9 cellular contexts compared by ENCODE assay signal in genomic region chr16:30567160-30567990, GRCh38. TPM values are rescaled to one million over a fixed set of nuclear protein-coding genes. Genes with fewer than 3 reads are reported as not detected.
DNase-seq lines count a peak whose midpoint lies in the region; ATAC-seq and TF ChIP-seq lines count a peak whose summit lies in the region.
"Had no signal": no experiment of that assay in that cellular context is flagged by ENCODE, and none has a peak within 500 bp of the region (broad histone marks: within the 10 kb centered on the region; RNA-seq: fewer than 3 reads in every experiment).

No MANE protein-coding gene starts in this region.

- H3K4me2 ChIP-seq in GM23338: no peak overlapping the region

- H3K36me3 ChIP-seq in CD4-positive, CD25-positive, alpha-beta regulatory T cell (ENCODE audit: control insufficient read depth, insufficient read depth, low read length): no peaks in the 10 kb centered on the region
- H3K36me3 ChIP-seq in SK-N-MC (ENCODE audit: insufficient read depth, low read length) (no peaks in the 10 kb centered on the region), GM23338 (ENCODE audit: insufficient read depth) (no peaks in the 10 kb centered on the region)

- H3K27me3 Mint-ChIP-seq in CD4-positive, CD25-positive, alpha-beta regulatory T cell: no peaks in the 10 kb centered on the region
- H3K27me3 Mint-ChIP-seq in activated naive CD8-positive, alpha-beta T cell treated with anti-CD3 and anti-CD28 coated beads, Interleukin-2, amount 10 ng/mL, durations not matched to agents 7 days and 5 days: no peaks in the 10 kb centered on the region
- peaks cover 10% of the 10 kb centered on the region for H3K27me3 Mint-ChIP-seq in GM23338 (ENCODE audit: insufficient read depth, low read depth, poor library complexity)

- H3K36me3 Mint-ChIP-seq in CD4-positive, CD25-positive, alpha-beta regulatory T cell: no peaks in the 10 kb centered on the region
- H3K36me3 Mint-ChIP-seq in activated naive CD8-positive, alpha-beta T cell treated with anti-CD3 and anti-CD28 coated beads, Interleukin-2, amount 10 ng/mL, durations not matched to agents 7 days and 5 days: peaks cover 3% of the 10 kb centered on the region
- H3K36me3 Mint-ChIP-seq in GM23338 (ENCODE audit: low read depth): no peaks in the 10 kb centered on the region

- H3K9ac ChIP-seq in SK-N-MC (ENCODE audit: insufficient read length): no peak overlapping the region

- peak overlapping the region; percentile 66 for H3K4me3 ChIP-seq in CD4-positive, CD25-positive, alpha-beta regulatory T cell (ENCODE audit: low read depth, low read length)
- H3K4me3 ChIP-seq in SK-N-MC (0 out of 2 replicates have a peak overlapping the region, but pooled peaks have one; percentile 17), GM23338 (no peak overlapping the region)

- DNase-seq in CD4-positive, CD25-positive, alpha-beta regulatory T cell: peak; percentile 51 to 64 (median 56)
- DNase-seq in SK-N-MC (ENCODE audit: low read depth, low spot score): no peak
- no peak for DNase-seq in activated naive CD8-positive, alpha-beta T cell treated with anti-CD3 and anti-CD28 coated beads, Interleukin-2, amount 10 ng/mL, durations not matched to agents 7 days and 5 days
- DNase-seq in putamen (ENCODE audit: low spot score): peak; percentile 69
- DNase-seq in GM23338 (ENCODE audit: low spot score): no peak
- DNase-seq: NCI-H187 treated with DMSO at 0.1 percent for 48 hours had no signal

- POLR2A ChIA-PET in activated naive CD8-positive, alpha-beta T cell treated with anti-CD3 and anti-CD28 coated beads, Interleukin-2, amount 10 ng/mL, durations not matched to agents 7 days and 5 days (lab: Charles Lee): interaction anchor here (0.6 to 2.7 kb wide), 6 partner anchors 10 to 40 kb away, joined by 3 to 39 read pairs (median 7); partner anchors contain the start of genes ZNF747, ZNF764 and ZNF785

- peak overlapping the region; percentile 98 to 99 (median 98) for H3K27ac Mint-ChIP-seq in CD4-positive, CD25-positive, alpha-beta regulatory T cell
- peak overlapping the region; percentile 94 for H3K27ac Mint-ChIP-seq in activated naive CD8-positive, alpha-beta T cell treated with anti-CD3 and anti-CD28 coated beads, Interleukin-2, amount 10 ng/mL, durations not matched to agents 7 days and 5 days
- no peak overlapping the region for H3K27ac Mint-ChIP-seq in GM23338

- no peaks in the 10 kb centered on the region for H3K9me2 ChIP-seq in GM23338 (ENCODE audit: insufficient read depth)

- peaks cover 13 to 50% (median 27%) of the 10 kb centered on the region in 4 donors for H3K4me1 Mint-ChIP-seq in CD4-positive, CD25-positive, alpha-beta regulatory T cell
- peaks cover 26% of the 10 kb centered on the region for H3K4me1 Mint-ChIP-seq in activated naive CD8-positive, alpha-beta T cell treated with anti-CD3 and anti-CD28 coated beads, Interleukin-2, amount 10 ng/mL, durations not matched to agents 7 days and 5 days
- peaks cover 14% of the 10 kb centered on the region for H3K4me1 Mint-ChIP-seq in GM23338

- H3K9me3 ChIP-seq in CD4-positive, CD25-positive, alpha-beta regulatory T cell (ENCODE audit: control insufficient read depth in 2 of 2, low read length in 2 of 2): no peaks in the 10 kb centered on the region
- H3K9me3 ChIP-seq in SK-N-MC (ENCODE audit: low read depth, low read length): no peaks in the 10 kb centered on the region

- H4K20me1 ChIP-seq in GM23338 (replicated peaks; ENCODE audit: insufficient read depth): no peaks in the 10 kb centered on the region

- TF ChIP-seq CTCF in GM23338 (conservative IDR thresholded peaks at IDR 0.05; ENCODE audit: low read depth in 2 of 2): no peak

- H3K4me3 Mint-ChIP-seq in CD4-positive, CD25-positive, alpha-beta regulatory T cell: peak overlapping the region; percentile 25 to 92 (median 90)
- no peak overlapping the region for H3K4me3 Mint-ChIP-seq in activated naive CD8-positive, alpha-beta T cell treated with anti-CD3 and anti-CD28 coated beads, Interleukin-2, amount 10 ng/mL, durations not matched to agents 7 days and 5 days
- H3K4me3 Mint-ChIP-seq in GM23338: no peak overlapping the region

- H3K27me3 ChIP-seq in CD4-positive, CD25-positive, alpha-beta regulatory T cell (ENCODE audit: control insufficient read depth, insufficient read depth, low read length): no peaks in the 10 kb centered on the region
- H3K27me3 ChIP-seq in GM23338 (ENCODE audit: insufficient read depth): no peaks in the 10 kb centered on the region

- H3K27ac ChIP-seq in CD4-positive, CD25-positive, alpha-beta regulatory T cell (ENCODE audit: insufficient read depth, low read length, poor library complexity, severe bottlenecking): peak overlapping the region; percentile 95
- H3K27ac ChIP-seq in SK-N-MC: no peak overlapping the region
- H3K27ac ChIP-seq in GM23338 (ENCODE audit: low read depth): no peak overlapping the region

- no peaks in the 10 kb centered on the region for H3K79me2 ChIP-seq in GM23338 (replicated peaks; ENCODE audit: insufficient read depth)

- peak in 1 of 2 donors; percentile 10 for ATAC-seq in CD4-positive, CD25-positive, alpha-beta regulatory T cell (ENCODE audit: low read depth in 2 of 2)
- ATAC-seq in activated naive CD8-positive, alpha-beta T cell treated with anti-CD3 and anti-CD28 coated beads, Interleukin-2, amount 10 ng/mL, durations not matched to agents 7 days and 5 days (ENCODE audit: low read depth): no peak
- no peak for ATAC-seq in HG02938 (IDR thresholded peaks at IDR 0.05; ENCODE audit: unreplicated experiment)
- no peak for ATAC-seq in GM23338
- ATAC-seq in HG03175 (IDR thresholded peaks at IDR 0.05; ENCODE audit: unreplicated experiment): no peak
- no peak for ATAC-seq in HG03139 (IDR thresholded peaks at IDR 0.05; ENCODE audit: unreplicated experiment)

- no peaks in the 10 kb centered on the region for H3K9me3 Mint-ChIP-seq in CD4-positive, CD25-positive, alpha-beta regulatory T cell
- no peaks in the 10 kb centered on the region for H3K9me3 Mint-ChIP-seq in activated naive CD8-positive, alpha-beta T cell treated with anti-CD3 and anti-CD28 coated beads, Interleukin-2, amount 10 ng/mL, durations not matched to agents 7 days and 5 days
- H3K9me3 Mint-ChIP-seq in GM23338: no peaks in the 10 kb centered on the region; the same call in 2 of the 3 replicates

- peaks cover 47% of the 10 kb centered on the region for H3K4me1 ChIP-seq in CD4-positive, CD25-positive, alpha-beta regulatory T cell (ENCODE audit: control insufficient read depth, insufficient read depth, low read length, poor library complexity, severe bottlenecking)
- H3K4me1 ChIP-seq in GM23338 (ENCODE audit: insufficient read depth): peaks cover 18% of the 10 kb centered on the region

- H3F3A ChIP-seq in GM23338 (replicated peaks; ENCODE audit: low read depth): 0 out of 2 replicates have a peak, but pooled peaks cover 5% of the 10 kb centered on the region

- H2AFZ ChIP-seq in GM23338: no peak overlapping the region

TF ChIP-seq in GM23338, 12 proteins besides CTCF, POLR2A, EP300 and RAD21 (continues in another document):
- no peak for TF ChIP-seq ZNF331 (CRISPR knock-in tag; IDR thresholded peaks at IDR 0.05; ENCODE audit: low read depth)
- TF ChIP-seq ETS1 (IDR thresholded peaks at IDR 0.05): no peak

RNA-seq across cellular contexts. Expression of gene ZNF688, which starts 4.1 kb away (rescaled TPM):
- total RNA-seq in CD4-positive, CD25-positive, alpha-beta regulatory T cell: 12.1 TPM
- polyA plus RNA-seq in CD4-positive, CD25-positive, alpha-beta regulatory T cell: 10 to 100 TPM; 34.5 to 59.1 (median 50.5) TPM
- 10 to 100 TPM; 17.8 to 18.3 TPM for total RNA-seq in activated naive CD8-positive, alpha-beta T cell treated with anti-CD3 and anti-CD28 coated beads, Interleukin-2, amount 10 ng/mL, durations not matched to agents 7 days and 5 days
- total RNA-seq in GM23338 (2014; rRNA removed; shearing (Covaris generic)): 1.3 and 4.0 TPM in 2 replicates
- polyA plus RNA-seq in GM23338 (2016; fragmentation: Nextera tagmentation; extraction: Ambion mirVana): 4.4 and 6.2 TPM in 2 replicates

RNA-seq across cellular contexts. Expression of gene ZNF764, which starts 9.2 kb away (rescaled TPM):
- total RNA-seq in CD4-positive, CD25-positive, alpha-beta regulatory T cell: 15.6 TPM
- 1 to 10 TPM; 4.8 to 6.5 (median 5.7) TPM for polyA plus RNA-seq in CD4-positive, CD25-positive, alpha-beta regulatory T cell
- 10 to 100 TPM; 20.9 to 23.3 TPM for total RNA-seq in activated naive CD8-positive, alpha-beta T cell treated with anti-CD3 and anti-CD28 coated beads, Interleukin-2, amount 10 ng/mL, durations not matched to agents 7 days and 5 days
- 10.7 and 12.9 TPM in 2 replicates for total RNA-seq in GM23338 (2014; rRNA removed; shearing (Covaris generic))
- 5.6 and 6.0 TPM in 2 replicates for polyA plus RNA-seq in GM23338 (2016; fragmentation: Nextera tagmentation; extraction: Ambion mirVana)

RNA-seq across cellular contexts. Expression of gene ZNF785, which starts 18.1 kb away (rescaled TPM):
- 9.3 TPM for total RNA-seq in CD4-positive, CD25-positive, alpha-beta regulatory T cell
- 1 to 10 TPM; 1.4 to 3.5 (median 2.5) TPM for polyA plus RNA-seq in CD4-positive, CD25-positive, alpha-beta regulatory T cell
- total RNA-seq in activated naive CD8-positive, alpha-beta T cell treated with anti-CD3 and anti-CD28 coated beads, Interleukin-2, amount 10 ng/mL, durations not matched to agents 7 days and 5 days: 10 to 100 TPM; 22.3 to 24.8 TPM
- total RNA-seq in GM23338 (2014; rRNA removed; shearing (Covaris generic)): 7.1 and 7.5 TPM in 2 replicates
- polyA plus RNA-seq in GM23338 (2016; fragmentation: Nextera tagmentation; extraction: Ambion mirVana): 4.9 and 5.4 TPM in 2 replicates

RNA-seq across cellular contexts. Expression of gene ZNF747, which starts 32.7 kb away (rescaled TPM):
- 5.0 TPM for total RNA-seq in CD4-positive, CD25-positive, alpha-beta regulatory T cell
- 1 to 10 TPM; 6.4 to 9.4 (median 8.6) TPM for polyA plus RNA-seq in CD4-positive, CD25-positive, alpha-beta regulatory T cell
- total RNA-seq in activated naive CD8-positive, alpha-beta T cell treated with anti-CD3 and anti-CD28 coated beads, Interleukin-2, amount 10 ng/mL, durations not matched to agents 7 days and 5 days: 10 to 100 TPM; 11.9 to 12.5 TPM
- total RNA-seq in GM23338 (2014; rRNA removed; shearing (Covaris generic)): 10.8 and 12.6 TPM in 2 replicates
- 3.0 and 4.2 TPM in 2 replicates for polyA plus RNA-seq in GM23338 (2016; fragmentation: Nextera tagmentation; extraction: Ambion mirVana)

RNA-seq across cellular contexts. Expression of gene ZNF768, which starts 41.0 kb away (rescaled TPM):
- 4.0 TPM for total RNA-seq in CD4-positive, CD25-positive, alpha-beta regulatory T cell
- polyA plus RNA-seq in CD4-positive, CD25-positive, alpha-beta regulatory T cell: 1 to 10 TPM in 1 of 4 donors, under 1 TPM in 3; 0.40 to 1.2 (median 0.66) TPM
- total RNA-seq in activated naive CD8-positive, alpha-beta T cell treated with anti-CD3 and anti-CD28 coated beads, Interleukin-2, amount 10 ng/mL, durations not matched to agents 7 days and 5 days: 1 to 10 TPM; 7.4 to 8.1 TPM
- total RNA-seq in GM23338 (2014; rRNA removed; shearing (Covaris generic)): 34.6 and 43.0 TPM in 2 replicates
- 8.3 and 8.5 TPM in 2 replicates for polyA plus RNA-seq in GM23338 (2016; fragmentation: Nextera tagmentation; extraction: Ambion mirVana)

Comparison
In these comparisons a context has a peak if more than half of its experiments do, and no peak if none do; other contexts are left out.
1. DNase-seq: peak in CD4-positive, CD25-positive, alpha-beta regulatory T cell (3 of 3) and putamen (single experiment); none in SK-N-MC (single experiment), activated naive CD8-positive, alpha-beta T cell treated with anti-CD3 and anti-CD28 coated beads, Interleukin-2, amount 10 ng/mL, durations not matched to agents 7 days and 5 days (single experiment) and GM23338 (single experiment).
2. H3K4me3 Mint-ChIP-seq: peak in CD4-positive, CD25-positive, alpha-beta regulatory T cell (4 of 4); none in activated naive CD8-positive, alpha-beta T cell treated with anti-CD3 and anti-CD28 coated beads, Interleukin-2, amount 10 ng/mL, durations not matched to agents 7 days and 5 days (single experiment) and GM23338 (single experiment).